Comparison of ENCODE assay signal across 13 cellular contexts in the genomic region with DNA sequence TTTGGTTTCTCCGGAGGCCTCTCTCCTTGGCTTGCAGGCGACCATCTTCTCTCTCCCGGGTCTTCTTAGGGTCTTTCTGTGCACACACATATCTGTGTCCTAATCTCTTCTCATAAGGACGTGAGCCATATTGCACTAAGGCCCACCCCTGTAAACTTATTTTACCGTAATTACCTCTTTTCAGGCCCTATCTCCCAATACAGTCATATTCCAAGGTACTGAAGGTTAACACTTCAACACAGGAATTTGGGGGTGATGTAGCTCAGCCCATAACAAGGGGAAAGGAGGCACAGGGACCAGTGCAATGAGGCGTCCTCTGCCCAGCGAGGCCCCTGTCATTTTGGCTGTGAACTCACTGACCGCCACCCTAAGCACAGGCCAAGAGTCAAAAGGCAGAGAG. TPM values are rescaled to one million over a fixed set of nuclear protein-coding genes. Genes with fewer than 3 reads are reported as not detected.
A peak's percentile ranks its signal among the peaks of the same experiment; 100 is the strongest.
DNase-seq lines count a peak whose midpoint lies in the region; ATAC-seq and TF ChIP-seq lines count a peak whose summit lies in the region.
"Had no signal": no experiment of that assay in that cellular context is flagged by ENCODE, and none has a peak within 500 bp of the region (broad histone marks: within the 10 kb centered on the region; RNA-seq: fewer than 3 reads in every experiment).

No MANE protein-coding gene starts in this region.

- H3K27me3 ChIP-seq in CD4-positive, alpha-beta T cell (ENCODE audit: control insufficient read depth, insufficient read depth, low read length), result no peaks in the 10 kb centered on the region
- H3K27me3 ChIP-seq: cardiac muscle cell had no signal

- TF ChIP-seq CTCF in CD4-positive, alpha-beta T cell (IDR thresholded peaks at IDR 0.05), result no peak
- no peak for TF ChIP-seq CTCF in activated B cell treated with CpG ODN at 0.5 μM for 24 hours (IDR thresholded peaks at IDR 0.05)
- TF ChIP-seq CTCF in progenitor cell of endocrine pancreas (IDR thresholded peaks at IDR 0.05; ENCODE audit: unreplicated experiment), result no peak

- H3K27ac Mint-ChIP-seq in CD4-positive, alpha-beta T cell, result peak overlapping the region; percentile 25
- H3K27ac Mint-ChIP-seq in activated B cell treated with CpG ODN at 0.5 μM for 24 hours (peak overlapping the region; percentile 44), progenitor cell of endocrine pancreas (no peak overlapping the region)
- peak overlapping the region in 9 of 10 donors; percentile 77 to 95 (median 84) for H3K27ac Mint-ChIP-seq in naive thymus-derived CD8-positive, alpha-beta T cell

- CTCF ChIA-PET in CD4-positive, alpha-beta T cell (lab: Charles Lee), result interaction anchor here (1.1 kb wide), 1 partner anchor 63 kb away, joined by 3 read pairs; no protein-coding TSS in a partner anchor
- CTCF ChIA-PET in activated B cell treated with CpG ODN at 0.5 μM for 24 hours (lab: Charles Lee), result interaction anchor here (0.8 to 1.3 kb wide), 4 partner anchors 11 to 63 kb away, joined by 3 to 5 read pairs (median 4); partner anchors contain the start of gene NMUR1

- H3K4me1 Mint-ChIP-seq in CD4-positive, alpha-beta T cell (ENCODE audit: low read depth), result peaks cover 26% of the 10 kb centered on the region
- H3K4me1 Mint-ChIP-seq in activated B cell treated with CpG ODN at 0.5 μM for 24 hours (peaks cover 32% of the 10 kb centered on the region), progenitor cell of endocrine pancreas (ENCODE audit: low read depth) (peaks cover 10% of the 10 kb centered on the region)
- peaks cover 19 to 61% (median 35%) of the 10 kb centered on the region in 4 donors for H3K4me1 Mint-ChIP-seq in naive thymus-derived CD8-positive, alpha-beta T cell

- H3K27ac ChIP-seq in CD4-positive, alpha-beta T cell (ENCODE audit: low read depth, low read length), result no peak overlapping the region
- H3K27ac ChIP-seq: epithelial cell of prostate had no signal

- H3K9me3 ChIP-seq in CD4-positive, alpha-beta T cell (ENCODE audit: control insufficient read depth, low read length), result peaks cover 11% of the 10 kb centered on the region

- POLR2A ChIA-PET in CD4-positive, alpha-beta T cell (lab: Charles Lee), result interaction anchor here (0.6 to 1.2 kb wide), 3 partner anchors 29 to 108 kb away, joined by 3 to 4 read pairs (median 3); no protein-coding TSS in a partner anchor
- POLR2A ChIA-PET in activated B cell treated with CpG ODN at 0.5 μM for 24 hours (lab: Charles Lee), result interaction anchor here (1.0 to 1.2 kb wide), 4 partner anchors 32 to 126 kb away, joined by 3 to 5 read pairs (median 4); no protein-coding TSS in a partner anchor
- POLR2A ChIA-PET in naive thymus-derived CD8-positive, alpha-beta T cell (lab: Charles Lee), result interaction anchor here (0.6 to 0.9 kb wide), 2 partner anchors 24 to 1551 kb away, joined by 3 to 5 read pairs; no protein-coding TSS in a partner anchor

- H3K36me3 Mint-ChIP-seq in CD4-positive, alpha-beta T cell (ENCODE audit: low read depth), result peaks cover 3% of the 10 kb centered on the region
- H3K36me3 Mint-ChIP-seq in activated B cell treated with CpG ODN at 0.5 μM for 24 hours (ENCODE audit: low read depth) (no peaks in the 10 kb centered on the region), progenitor cell of endocrine pancreas (ENCODE audit: insufficient read depth) (peaks cover 2% of the 10 kb centered on the region)
- peaks cover 0 to 5% (median 3%) of the 10 kb centered on the region in 3 donors for H3K36me3 Mint-ChIP-seq in naive thymus-derived CD8-positive, alpha-beta T cell

- no peaks in the 10 kb centered on the region for H3K27me3 Mint-ChIP-seq in CD4-positive, alpha-beta T cell
- H3K27me3 Mint-ChIP-seq in activated B cell treated with CpG ODN at 0.5 μM for 24 hours (no peaks in the 10 kb centered on the region), progenitor cell of endocrine pancreas (peaks cover 2% of the 10 kb centered on the region)
- peaks cover 0 to 2% (median 0%) of the 10 kb centered on the region in 5 donors for H3K27me3 Mint-ChIP-seq in naive thymus-derived CD8-positive, alpha-beta T cell

- intact Hi-C loops in CD4-positive, alpha-beta T cell (cut with DNase I, micrococcal nuclease), result no loop called here
- intact Hi-C loops in activated B cell treated with CpG ODN at 0.5 μM for 24 hours (cut with micrococcal nuclease), result no loop called here

- no peak for DNase-seq in CD4-positive, alpha-beta T cell
- DNase-seq in activated B cell treated with CpG ODN at 0.5 μM for 24 hours (no peak), progenitor cell of endocrine pancreas (ENCODE audit: low spot score, unreplicated experiment) (no peak)
- no peak for DNase-seq in naive thymus-derived CD8-positive, alpha-beta T cell
- DNase-seq: NCI-H1436 treated with DMSO at 0.1 percent for 48 hours, NCI-H526 treated with DMSO at 0.1 percent for 48 hours had no signal

- peaks cover 2% of the 10 kb centered on the region for H3K9me3 Mint-ChIP-seq in CD4-positive, alpha-beta T cell
- H3K9me3 Mint-ChIP-seq in activated B cell treated with CpG ODN at 0.5 μM for 24 hours (peaks cover 5% of the 10 kb centered on the region), progenitor cell of endocrine pancreas (ENCODE audit: low read depth) (peaks cover 8% of the 10 kb centered on the region)
- peaks cover 0 to 15% (median 8%) of the 10 kb centered on the region in 9 donors for H3K9me3 Mint-ChIP-seq in naive thymus-derived CD8-positive, alpha-beta T cell

- ATAC-seq in CD4-positive, alpha-beta T cell (ENCODE audit: poor library complexity), result peak; percentile 17
- ATAC-seq in GM21528 (IDR thresholded peaks at IDR 0.05; ENCODE audit: low FRiP score, unreplicated experiment) (peak; percentile 6), activated B cell treated with CpG ODN at 0.5 μM for 24 hours (ENCODE audit: low read depth) (no peak), GM19351 (IDR thresholded peaks at IDR 0.05; ENCODE audit: unreplicated experiment) (no peak), GM21529 (IDR thresholded peaks at IDR 0.05; ENCODE audit: unreplicated experiment) (no peak)
- no peak for ATAC-seq in naive thymus-derived CD8-positive, alpha-beta T cell

- peak overlapping the region; percentile 56 for H3K4me3 Mint-ChIP-seq in CD4-positive, alpha-beta T cell
- H3K4me3 Mint-ChIP-seq in activated B cell treated with CpG ODN at 0.5 μM for 24 hours (peak overlapping the region; percentile 74), progenitor cell of endocrine pancreas (ENCODE audit: low read depth) (no peak overlapping the region)
- H3K4me3 Mint-ChIP-seq in naive thymus-derived CD8-positive, alpha-beta T cell, result peak overlapping the region; percentile 60 to 85 (median 74)

RNA-seq across cellular contexts. Expression of gene NMUR1, which starts 15.8 kb away (rescaled TPM):
- total RNA-seq in CD4-positive, alpha-beta T cell, result under 1 TPM; 0.11 to 0.14 TPM
- not detected in 2 replicates for total RNA-seq in activated B cell treated with CpG ODN at 0.5 μM for 24 hours
- under 1 TPM in 1 of 2 experiments, not detected in 1; 0.10 TPM for total RNA-seq in naive thymus-derived CD8-positive, alpha-beta T cell
- polyA plus RNA-seq in naive thymus-derived CD8-positive, alpha-beta T cell, result 1 to 10 TPM in 1 of 3 donors, under 1 TPM in 2; 0.07 to 3.7 (median 0.17) TPM
- not detected in 2 replicates for total RNA-seq in progenitor cell of endocrine pancreas
- polyA plus RNA-seq: cardiac muscle cell had no signal

RNA-seq across cellular contexts. Expression of gene TEX44, which starts 46.6 kb away (rescaled TPM):
- total RNA-seq in CD4-positive, alpha-beta T cell, result not detected
- total RNA-seq in activated B cell treated with CpG ODN at 0.5 μM for 24 hours, result not detected in 2 replicates
- total RNA-seq in naive thymus-derived CD8-positive, alpha-beta T cell, result not detected
- not detected for polyA plus RNA-seq in naive thymus-derived CD8-positive, alpha-beta T cell
- total RNA-seq in progenitor cell of endocrine pancreas, result not detected in 2 replicates
- total RNA-seq: cardiac muscle cell, liver, SK-MEL-5 had no signal
- polyA plus RNA-seq: cardiac muscle cell, liver had no signal

Comparison
In these comparisons a context has a peak if more than half of its experiments do, and no peak if none do; other contexts are left out.
1. ATAC-seq: peak in CD4-positive, alpha-beta T cell (single experiment) and GM21528 (single experiment); none in activated B cell treated with CpG ODN at 0.5 μM for 24 hours (single experiment), naive thymus-derived CD8-positive, alpha-beta T cell (0 of 2), GM19351 (single experiment) and GM21529 (single experiment).